ENCODE assay signal across 16 cellular contexts in genomic region chr6:4405609-4406212, GRCh38.
"Had no signal": no experiment of that assay in that cellular context is flagged by ENCODE, and none has a peak within 500 bp of the region (broad histone marks: within the 10 kb centered on the region; RNA-seq: fewer than 3 reads in every experiment).

No MANE protein-coding gene starts in this region.

- H3K27ac Mint-ChIP-seq: activated CD4-positive, alpha-beta T cell treated with anti-CD3 and anti-CD28 coated beads, Interleukin-2, amount 10 ng/mL, durations not matched to agents 7 days and 5 days; effector memory CD8-positive, alpha-beta T cell had no signal

- ATAC-seq: effector memory CD8-positive, alpha-beta T cell; left lobe of liver; right lobe of liver; stimulated activated naive CD8-positive, alpha-beta T cell treated with anti-CD3 and anti-CD28 coated beads, Interleukin-15, Interleukin-2, amounts not matched to agents 100 U/mL and 50 U/mL, for 24 hours had no signal

- DNase-seq: activated CD4-positive, alpha-beta T cell treated with anti-CD3 and anti-CD28 coated beads, Interleukin-2, amount 10 ng/mL, durations not matched to agents 7 days and 5 days; activated CD4-positive, CD25-positive, alpha-beta regulatory T cell; activated naive CD4-positive, alpha-beta T cell treated with anti-CD3 and anti-CD28 coated beads, Interleukin-2, amount 50 U/mL, for 16 hours; adrenal gland; effector memory CD8-positive, alpha-beta T cell; mammary epithelial cell; posterior cingulate gyrus; right lobe of liver; stimulated activated CD4-positive, alpha-beta T cell treated with anti-CD3 and anti-CD28 coated beads, Interleukin-12 subunit alpha, Interleukin-12 subunit beta, amount 100 ng/mL, for 4 hours; stimulated activated CD4-positive, alpha-beta T cell treated with anti-CD3 and anti-CD28 coated beads, Interleukin-2, amount 100 ng/mL, for 48 hours; stimulated activated naive CD8-positive, alpha-beta T cell treated with anti-CD3 and anti-CD28 coated beads, Interleukin-15, Interleukin-2, amounts not matched to agents 100 U/mL and 50 U/mL, for 24 hours; T-helper 1 cell had no signal

- H3K27ac ChIP-seq: adrenal gland, coronary artery, right lobe of liver, suprapubic skin, upper lobe of left lung had no signal

- H3K27me3 ChIP-seq: adrenal gland, right lobe of liver, suprapubic skin, upper lobe of left lung had no signal

- H3K9me3 ChIP-seq: adrenal gland, right lobe of liver, suprapubic skin, upper lobe of left lung had no signal

- H3K4me3 Mint-ChIP-seq: activated CD4-positive, alpha-beta T cell treated with anti-CD3 and anti-CD28 coated beads, Interleukin-2, amount 10 ng/mL, durations not matched to agents 7 days and 5 days; effector memory CD8-positive, alpha-beta T cell had no signal

- H3K4me3 ChIP-seq: adrenal gland, coronary artery, right lobe of liver, suprapubic skin, upper lobe of left lung had no signal
